25 cellular contexts compared by ENCODE assay signal in genomic region chr5:3000631-3001030, GRCh38.
"Had no signal": no experiment of that assay in that cellular context is flagged by ENCODE, and none has a peak within 500 bp of the region (broad histone marks: within the 10 kb centered on the region; RNA-seq: fewer than 3 reads in every experiment).

No MANE protein-coding gene starts in this region.

- H3K4me1 Mint-ChIP-seq: activated CD4-positive, alpha-beta T cell treated with anti-CD3 and anti-CD28 coated beads for 36 hours; activated CD4-positive, alpha-beta T cell treated with anti-CD3 and anti-CD28 coated beads, Interleukin-2, amount 10 ng/mL, durations not matched to agents 24 days and 14 days; central memory CD8-positive, alpha-beta T cell; endodermal cell had no signal

- H3K27me3 Mint-ChIP-seq: activated CD4-positive, alpha-beta memory T cell treated with anti-CD3 and anti-CD28 coated beads for 36 hours; activated CD4-positive, alpha-beta T cell treated with anti-CD3 and anti-CD28 coated beads for 36 hours; activated CD4-positive, alpha-beta T cell treated with anti-CD3 and anti-CD28 coated beads, Interleukin-2, amount 10 ng/mL, durations not matched to agents 24 days and 14 days; activated naive CD8-positive, alpha-beta T cell; activated T-cell treated with anti-CD3 and anti-CD28 coated beads, Interleukin-2, amount 50 U/mL, for 24 hours; central memory CD8-positive, alpha-beta T cell had no signal

- H3K4me3 Mint-ChIP-seq: activated CD4-positive, alpha-beta memory T cell treated with anti-CD3 and anti-CD28 coated beads for 36 hours; activated CD4-positive, alpha-beta T cell treated with anti-CD3 and anti-CD28 coated beads for 36 hours; activated CD4-positive, alpha-beta T cell treated with anti-CD3 and anti-CD28 coated beads, Interleukin-2, amount 10 ng/mL, durations not matched to agents 24 days and 14 days; activated naive CD8-positive, alpha-beta T cell; activated T-cell treated with anti-CD3 and anti-CD28 coated beads, Interleukin-2, amount 50 U/mL, for 24 hours; activated T-cell treated with anti-CD3 and anti-CD28 coated beads, Interleukin-2, amount 50 U/mL, for 72 hours; central memory CD8-positive, alpha-beta T cell; endodermal cell had no signal

- H3K27ac Mint-ChIP-seq: activated CD4-positive, alpha-beta memory T cell treated with anti-CD3 and anti-CD28 coated beads for 36 hours; activated CD4-positive, alpha-beta T cell treated with anti-CD3 and anti-CD28 coated beads for 36 hours; activated CD4-positive, alpha-beta T cell treated with anti-CD3 and anti-CD28 coated beads, Interleukin-2, amount 10 ng/mL, durations not matched to agents 24 days and 14 days; activated naive CD8-positive, alpha-beta T cell; activated T-cell treated with anti-CD3 and anti-CD28 coated beads, Interleukin-2, amount 50 U/mL, for 24 hours; activated T-cell treated with anti-CD3 and anti-CD28 coated beads, Interleukin-2, amount 50 U/mL, for 72 hours; endodermal cell had no signal

- H3K9me3 Mint-ChIP-seq: activated CD4-positive, alpha-beta memory T cell treated with anti-CD3 and anti-CD28 coated beads for 36 hours; activated T-cell treated with anti-CD3 and anti-CD28 coated beads, Interleukin-2, amount 50 U/mL, for 24 hours; activated T-cell treated with anti-CD3 and anti-CD28 coated beads, Interleukin-2, amount 50 U/mL, for 72 hours had no signal

- H3K36me3 Mint-ChIP-seq: activated CD4-positive, alpha-beta memory T cell treated with anti-CD3 and anti-CD28 coated beads for 36 hours; activated naive CD8-positive, alpha-beta T cell had no signal

- DNase-seq: activated CD4-positive, alpha-beta memory T cell treated with anti-CD3 and anti-CD28 coated beads for 36 hours; activated CD4-positive, alpha-beta T cell treated with anti-CD3 and anti-CD28 coated beads for 36 hours; activated CD4-positive, alpha-beta T cell treated with anti-CD3 and anti-CD28 coated beads, Interleukin-2, amount 10 ng/mL, durations not matched to agents 24 days and 14 days; activated CD4-positive, CD25-positive, alpha-beta regulatory T cell; activated CD4-positive, CD25-positive, alpha-beta regulatory T cell treated with anti-CD3 and anti-CD28 coated beads, Interleukin-2, amount 50 U/mL, for 72 hours; activated CD8-positive, alpha-beta memory T cell treated with anti-CD3 and anti-CD28 coated beads, Interleukin-2, amount 50 U/mL, for 48 hours; activated gamma-delta T cell; activated naive CD4-positive, alpha-beta T cell; activated naive CD4-positive, alpha-beta T cell treated with anti-CD3 and anti-CD28 coated beads, Interleukin-2, amount 50 U/mL, for 16 hours; activated T-cell treated with anti-CD3 and anti-CD28 coated beads for 4 hours; activated T-cell treated with anti-CD3 and anti-CD28 coated beads, Interleukin-2, amount 50 U/mL, for 24 hours; activated T-cell treated with anti-CD3 and anti-CD28 coated beads, Interleukin-2, amount 50 U/mL, for 72 hours; amniotic stem cell; anterior cingulate cortex; brain microvascular endothelial cell; effector memory CD4-positive, alpha-beta T cell; endodermal cell; foreskin keratinocyte; gastrocnemius medialis; glutamatergic neuron; heart left ventricle; T-helper 2 cell had no signal

- ATAC-seq: activated CD4-positive, alpha-beta T cell treated with anti-CD3 and anti-CD28 coated beads for 36 hours; activated T-cell treated with anti-CD3 and anti-CD28 coated beads, Interleukin-2, amount 50 U/mL, for 72 hours; esophagus mucosa; foreskin keratinocyte; gastrocnemius medialis; heart left ventricle had no signal
